ENCODE assay signal across 8 cellular contexts in the genomic region with DNA sequence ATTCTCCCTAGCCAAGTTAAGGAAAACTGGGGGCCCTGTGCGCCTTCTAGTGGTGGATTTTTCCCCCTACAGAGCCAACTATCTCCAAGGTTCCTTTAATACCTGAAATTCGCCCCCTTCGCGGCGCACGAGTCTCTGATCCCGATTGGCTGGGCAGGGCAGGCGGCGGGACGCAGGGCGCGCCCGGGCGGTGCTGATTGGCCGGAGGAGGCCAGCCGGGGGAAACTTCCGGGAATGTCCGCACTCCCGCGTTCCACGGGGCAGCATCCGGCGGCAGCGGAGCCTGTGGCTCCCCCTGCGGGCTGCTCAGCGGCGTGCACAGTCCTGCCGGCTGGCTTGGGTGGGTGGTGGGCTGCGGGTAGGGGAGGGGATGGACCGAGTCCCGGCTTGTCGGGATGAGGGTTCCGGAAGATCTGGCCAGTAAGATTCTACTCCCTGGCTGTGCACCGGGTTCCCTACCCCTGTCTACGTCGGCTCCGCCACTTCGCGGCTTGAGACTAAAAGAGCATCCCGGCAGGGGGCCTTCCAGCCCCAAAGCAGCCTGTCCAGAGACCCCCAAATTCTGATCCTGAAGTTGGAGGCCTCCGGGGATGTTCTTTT. TPM values are rescaled to one million over a fixed set of nuclear protein-coding genes. Genes with fewer than 3 reads are reported as not detected.
DNase-seq lines count a peak whose midpoint lies in the region; ATAC-seq and TF ChIP-seq lines count a peak whose summit lies in the region.

NABP2 (plus strand) TSS at position 241 of the 600 bp plus-strand sequence. CDS start 515 bp downstream, outside the sequence.

- TF ChIP-seq POLR2A in uterus (IDR thresholded peaks at IDR 0.05): peak; percentile 51 to 60

- peaks cover 40% of the 10 kb centered on the region for H3K4me1 Mint-ChIP-seq in T-helper 2 cell treated with Interferon-gamma antibody and Interleukin-4, amounts not matched to agents 5 μg/mL and 100 μg/mL, for 36 hours (ENCODE audit: low read depth)

- H3K4me3 ChIP-seq in ascending aorta (peak within 1 kb of the TSS; percentile 69 to 78), right atrium auricular region (peak within 1 kb of the TSS; percentile 57 to 68), uterus (peak within 1 kb of the TSS; percentile 59 to 60)

- H3K36me3 Mint-ChIP-seq in T-helper 2 cell treated with Interferon-gamma antibody and Interleukin-4, amounts not matched to agents 5 μg/mL and 100 μg/mL, for 36 hours (ENCODE audit: low read depth): peaks cover 8% of the 10 kb centered on the region

- H3K9me3 ChIP-seq in ascending aorta (no peaks in the 10 kb centered on the region), right atrium auricular region (no peaks in the 10 kb centered on the region), uterus (no peaks in the 10 kb centered on the region)

- H3K27me3 Mint-ChIP-seq in T-helper 2 cell treated with Interferon-gamma antibody and Interleukin-4, amounts not matched to agents 5 μg/mL and 100 μg/mL, for 36 hours (ENCODE audit: low read depth): no peaks in the 10 kb centered on the region

- H3K27me3 ChIP-seq in ascending aorta (no peaks in the 10 kb centered on the region), right atrium auricular region (no peaks in the 10 kb centered on the region), uterus (no peaks in the 10 kb centered on the region)

- H3K4me1 ChIP-seq in ascending aorta: peaks cover 16 to 36% of the 10 kb centered on the region in 2 donors
- peaks cover 0 to 51% of the 10 kb centered on the region in 2 donors for H3K4me1 ChIP-seq in right atrium auricular region
- H3K4me1 ChIP-seq in uterus: peaks cover 8% of the 10 kb centered on the region in 2 donors

- TF ChIP-seq CTCF in ascending aorta (IDR thresholded peaks at IDR 0.05) (peak; percentile 82 to 96 (median 87)), right atrium auricular region (IDR thresholded peaks at IDR 0.05) (peak; percentile 88 to 94), uterus (IDR thresholded peaks at IDR 0.05) (peak; percentile 84 to 98 (median 94))

- H3K36me3 ChIP-seq in ascending aorta (peaks cover 0 to 20% of the 10 kb centered on the region in 2 donors), right atrium auricular region (peaks cover 9% of the 10 kb centered on the region), uterus (no peaks in the 10 kb centered on the region)

- intact Hi-C loops in ascending aorta (cut with DNase I): loop anchor here (1.0 kb wide), 5 partner anchors 31 to 105 kb away; partner anchors contain the start of genes ANKRD52, CS and SMARCC2
- intact Hi-C loops in uterus (cut with DNase I; ENCODE audit: low total_unique reads): loop anchor here (5.0 kb wide), 1 partner anchor 107 kb away; the partner anchor contains the start of genes RPL41 and ZC3H10

- DNase-seq in NCI-H1694 treated with DMSO at 0.1 percent for 48 hours (lab: John Stamatoyannopoulos, UW): peak; percentile 86
- peak; percentile 97 for DNase-seq in T-helper 2 cell treated with Interferon-gamma antibody and Interleukin-4, amounts not matched to agents 5 μg/mL and 100 μg/mL, for 36 hours (ENCODE audit: low spot score)
- peak; percentile 93 to 99 for DNase-seq in ascending aorta (ENCODE audit: low spot score in 2 of 2)
- DNase-seq in right atrium auricular region (ENCODE audit: low spot score): peak; percentile 99
- DNase-seq in pulmonary artery endothelial cell (ENCODE audit: low read depth, low spot score): peak; percentile 92
- peak; percentile 98 for DNase-seq in uterus

- H3K27ac ChIP-seq in ascending aorta (peak within 1 kb of the TSS; percentile 98 to 100), right atrium auricular region (peak within 1 kb of the TSS; percentile 97 to 98), uterus (peak within 1 kb of the TSS; percentile 98 to 99)

- H3K9me3 Mint-ChIP-seq in T-helper 2 cell treated with Interferon-gamma antibody and Interleukin-4, amounts not matched to agents 5 μg/mL and 100 μg/mL, for 36 hours: no peaks in the 10 kb centered on the region

- peak; percentile 40 for ATAC-seq in GM18499 (IDR thresholded peaks at IDR 0.05; ENCODE audit: insufficient read depth, unreplicated experiment)
- peak; percentile 63 for ATAC-seq in HG02938 (IDR thresholded peaks at IDR 0.05; ENCODE audit: unreplicated experiment)

- peak within 1 kb of the TSS; percentile 100 for H3K4me3 Mint-ChIP-seq in T-helper 2 cell treated with Interferon-gamma antibody and Interleukin-4, amounts not matched to agents 5 μg/mL and 100 μg/mL, for 36 hours

- peak within 1 kb of the TSS; percentile 70 for H3K27ac Mint-ChIP-seq in T-helper 2 cell treated with Interferon-gamma antibody and Interleukin-4, amounts not matched to agents 5 μg/mL and 100 μg/mL, for 36 hours

RNA-seq across cellular contexts. Expression of gene NABP2, which starts in this region (rescaled TPM):
- total RNA-seq in ascending aorta: 2.8 TPM
- total RNA-seq in right atrium auricular region: 10 to 100 TPM; 19.7 to 23.6 TPM
- total RNA-seq in pulmonary artery endothelial cell: 37.1 and 44.1 TPM in 2 replicates
- 10 to 100 TPM in 2 of 4 donors, 1 to 10 TPM in 2; 5.0 to 28.4 (median 12.2) TPM for total RNA-seq in uterus

Comparison
In these comparisons a context has a peak if more than half of its experiments do, and no peak if none do; other contexts are left out.
1. Peak in every context shown above with its lines: DNase-seq, ATAC-seq, H3K4me3 ChIP-seq and H3K27ac ChIP-seq.